In genomic region chrX:153460826-153461225, GRCh38 we compare ENCODE assay signal across 8 cellular contexts. TPM values are rescaled to one million over a fixed set of nuclear protein-coding genes. Genes with fewer than 3 reads are reported as not detected.
DNase-seq lines count a peak whose midpoint lies in the region; ATAC-seq and TF ChIP-seq lines count a peak whose summit lies in the region.

No MANE protein-coding gene starts in this region.

- H3K27ac Mint-ChIP-seq in T-helper 2 cell treated with Interferon-gamma antibody and Interleukin-4, amounts not matched to agents 5 μg/mL and 100 μg/mL, for 36 hours = no peak overlapping the region
- no peak overlapping the region for H3K27ac Mint-ChIP-seq in activated CD4-positive, alpha-beta memory T cell treated with anti-CD3 and anti-CD28 coated beads, Interleukin-2, amount 10 ng/mL, durations not matched to agents 7 days and 5 days
- no peak overlapping the region for H3K27ac Mint-ChIP-seq in stimulated activated memory B cell treated with anti-CD40 and anti-IgM and Interleukin-4, amounts not matched to agents 10 μg/mL and 1 μg/mL and 100 μg/mL, for 72 hours

- H2AK5ac ChIP-seq in trophoblast cell (ENCODE audit: low read length) = no peak overlapping the region

- CTCF ChIA-PET in activated CD4-positive, alpha-beta memory T cell treated with anti-CD3 and anti-CD28 coated beads, Interleukin-2, amount 10 ng/mL, durations not matched to agents 7 days and 5 days (lab: Charles Lee) = interaction anchor here (0.6 to 2.0 kb wide), 6 partner anchors 9 to 47 kb away, joined by 3 to 10 read pairs (median 4); partner anchors contain the start of gene HAUS7

- H3K18ac ChIP-seq in trophoblast cell (ENCODE audit: low read length) = peak overlapping the region; percentile 18

- no peaks in the 10 kb centered on the region for H4K20me1 ChIP-seq in fibroblast of lung (ENCODE audit: control insufficient read depth, extremely low read depth, insufficient read depth, low read length)

- no peak overlapping the region for H4K12ac ChIP-seq in trophoblast cell (ENCODE audit: low read depth, low read length)

- H3K36me3 Mint-ChIP-seq in T-helper 2 cell treated with Interferon-gamma antibody and Interleukin-4, amounts not matched to agents 5 μg/mL and 100 μg/mL, for 36 hours (ENCODE audit: low read depth) = peaks cover 8% of the 10 kb centered on the region
- peaks cover 9% of the 10 kb centered on the region for H3K36me3 Mint-ChIP-seq in activated CD4-positive, alpha-beta memory T cell treated with anti-CD3 and anti-CD28 coated beads, Interleukin-2, amount 10 ng/mL, durations not matched to agents 7 days and 5 days (ENCODE audit: low read depth)
- H3K36me3 Mint-ChIP-seq in stimulated activated memory B cell treated with anti-CD40 and anti-IgM and Interleukin-4, amounts not matched to agents 10 μg/mL and 1 μg/mL and 100 μg/mL, for 72 hours = peaks cover 30% of the 10 kb centered on the region

- TF ChIP-seq CTCF in fibroblast of lung (conservative IDR thresholded peaks at IDR 0.05 in 1 of 2, IDR thresholded peaks at IDR 0.05 in 1 of 2; ENCODE audit: low read depth in 1 of 2, low read length in 2 of 2) = peak; percentile 41 to 72

- no peak overlapping the region for H4K91ac ChIP-seq in trophoblast cell (ENCODE audit: low read depth, low read length)

- no peaks in the 10 kb centered on the region for H3K27me3 ChIP-seq in fibroblast of lung (ENCODE audit: control insufficient read depth, insufficient read depth, low read length)
- no peaks in the 10 kb centered on the region for H3K27me3 ChIP-seq in trophoblast cell (ENCODE audit: insufficient read depth, low read length)

- peak overlapping the region; percentile 36 for H2BK120ac ChIP-seq in trophoblast cell (ENCODE audit: insufficient read depth, low read length, poor library complexity)

- H3K9me3 ChIP-seq in fibroblast of lung (ENCODE audit: control insufficient read depth, insufficient read depth, low read depth, low read length) = no peaks in the 10 kb centered on the region
- H3K9me3 ChIP-seq in trophoblast cell (ENCODE audit: insufficient read depth, low read depth, low read length) = no peaks in the 10 kb centered on the region

- H3K27ac ChIP-seq in fibroblast of lung (ENCODE audit: insufficient read depth, low read length) (no peak overlapping the region), trophoblast cell (ENCODE audit: low read depth, low read length) (peak overlapping the region; percentile 38)

- H3K27me3 Mint-ChIP-seq in T-helper 2 cell treated with Interferon-gamma antibody and Interleukin-4, amounts not matched to agents 5 μg/mL and 100 μg/mL, for 36 hours (ENCODE audit: low read depth) = no peaks in the 10 kb centered on the region
- no peaks in the 10 kb centered on the region for H3K27me3 Mint-ChIP-seq in activated CD4-positive, alpha-beta memory T cell treated with anti-CD3 and anti-CD28 coated beads, Interleukin-2, amount 10 ng/mL, durations not matched to agents 7 days and 5 days
- H3K27me3 Mint-ChIP-seq in stimulated activated memory B cell treated with anti-CD40 and anti-IgM and Interleukin-4, amounts not matched to agents 10 μg/mL and 1 μg/mL and 100 μg/mL, for 72 hours = no peaks in the 10 kb centered on the region

- ATAC-seq in stimulated activated memory B cell treated with anti-CD40 and anti-IgM and Interleukin-4, amounts not matched to agents 10 μg/mL and 1 μg/mL and 100 μg/mL, for 72 hours = no peak
- ATAC-seq in GM21423 (IDR thresholded peaks at IDR 0.05; ENCODE audit: unreplicated experiment) = no peak

- H3K14ac ChIP-seq in trophoblast cell (ENCODE audit: low read length) = no peak overlapping the region

- no peaks in the 10 kb centered on the region for H3K4me1 ChIP-seq in fibroblast of lung (ENCODE audit: control insufficient read depth, extremely low read depth, insufficient read depth, low read length)
- H3K4me1 ChIP-seq in trophoblast cell (ENCODE audit: control insufficient read depth in 1 of 2, insufficient read depth in 2 of 2, low read length in 2 of 2) = peaks cover 6 to 8% of the 10 kb centered on the region in 2 experiments

- H3K4ac ChIP-seq in trophoblast cell (ENCODE audit: low read depth, low read length) = no peak overlapping the region

- peaks cover 7% of the 10 kb centered on the region for H3K79me1 ChIP-seq in trophoblast cell (ENCODE audit: low read length)

- peak overlapping the region; percentile 83 for H2BK12ac ChIP-seq in trophoblast cell (ENCODE audit: low read length)

- H3K79me2 ChIP-seq in fibroblast of lung (ENCODE audit: control insufficient read depth, insufficient read depth, low read length) = no peaks in the 10 kb centered on the region
- no peaks in the 10 kb centered on the region for H3K79me2 ChIP-seq in trophoblast cell (ENCODE audit: control insufficient read depth, insufficient read depth, low read length, poor library complexity)

- no peak overlapping the region for H3K4me3 ChIP-seq in fibroblast of lung (replicated peaks in 1 of 4; ENCODE audit: control extremely low read depth in 1 of 4, insufficient read depth in 1 of 4, low read depth in 3 of 4, low read length in 4 of 4)
- H3K4me3 ChIP-seq in trophoblast cell (ENCODE audit: low read depth, low read length) = no peak overlapping the region

- H3K4me2 ChIP-seq in fibroblast of lung (ENCODE audit: extremely low read depth, insufficient read depth, low read length) = no peak overlapping the region
- H3K4me2 ChIP-seq in trophoblast cell (ENCODE audit: low read length) = no peak overlapping the region

- no peak overlapping the region for H3K9ac ChIP-seq in fibroblast of lung (ENCODE audit: insufficient read depth, low read length)
- no peak overlapping the region for H3K9ac ChIP-seq in trophoblast cell (ENCODE audit: low read length)

- WGBS in trophoblast cell (ENCODE audit: extremely low coverage, insufficient coverage, insufficient read length) = no CpG with 5 or more reads among the region's 7 CpGs

- H2BK5ac ChIP-seq in trophoblast cell (ENCODE audit: low read depth, low read length, poor library complexity) = peak overlapping the region; percentile 64

- POLR2A ChIA-PET in activated CD4-positive, alpha-beta memory T cell treated with anti-CD3 and anti-CD28 coated beads, Interleukin-2, amount 10 ng/mL, durations not matched to agents 7 days and 5 days (lab: Charles Lee) = no interaction called here

- peak overlapping the region; percentile 43 for H4K8ac ChIP-seq in trophoblast cell (ENCODE audit: low read depth, low read length)

- no peak overlapping the region for H3K4me3 Mint-ChIP-seq in T-helper 2 cell treated with Interferon-gamma antibody and Interleukin-4, amounts not matched to agents 5 μg/mL and 100 μg/mL, for 36 hours
- no peak overlapping the region for H3K4me3 Mint-ChIP-seq in activated CD4-positive, alpha-beta memory T cell treated with anti-CD3 and anti-CD28 coated beads, Interleukin-2, amount 10 ng/mL, durations not matched to agents 7 days and 5 days
- no peak overlapping the region for H3K4me3 Mint-ChIP-seq in stimulated activated memory B cell treated with anti-CD40 and anti-IgM and Interleukin-4, amounts not matched to agents 10 μg/mL and 1 μg/mL and 100 μg/mL, for 72 hours

- H3K36me3 ChIP-seq in fibroblast of lung (ENCODE audit: control insufficient read depth, insufficient read depth, low read length) = peaks cover 1% of the 10 kb centered on the region
- H3K36me3 ChIP-seq in trophoblast cell (ENCODE audit: control insufficient read depth in 1 of 2, insufficient read depth in 2 of 2, low read length in 2 of 2) = peaks cover 16 to 19% of the 10 kb centered on the region in 2 experiments

- no peak overlapping the region for H3K23ac ChIP-seq in trophoblast cell (ENCODE audit: low read length)

- H3K9me3 Mint-ChIP-seq in T-helper 2 cell treated with Interferon-gamma antibody and Interleukin-4, amounts not matched to agents 5 μg/mL and 100 μg/mL, for 36 hours = no peaks in the 10 kb centered on the region
- H3K9me3 Mint-ChIP-seq in activated CD4-positive, alpha-beta memory T cell treated with anti-CD3 and anti-CD28 coated beads, Interleukin-2, amount 10 ng/mL, durations not matched to agents 7 days and 5 days = no peaks in the 10 kb centered on the region
- no peaks in the 10 kb centered on the region for H3K9me3 Mint-ChIP-seq in stimulated activated memory B cell treated with anti-CD40 and anti-IgM and Interleukin-4, amounts not matched to agents 10 μg/mL and 1 μg/mL and 100 μg/mL, for 72 hours

- H3K4me1 Mint-ChIP-seq in T-helper 2 cell treated with Interferon-gamma antibody and Interleukin-4, amounts not matched to agents 5 μg/mL and 100 μg/mL, for 36 hours (ENCODE audit: low read depth) = no peaks in the 10 kb centered on the region
- H3K4me1 Mint-ChIP-seq in activated CD4-positive, alpha-beta memory T cell treated with anti-CD3 and anti-CD28 coated beads, Interleukin-2, amount 10 ng/mL, durations not matched to agents 7 days and 5 days = no peaks in the 10 kb centered on the region
- H3K4me1 Mint-ChIP-seq in stimulated activated memory B cell treated with anti-CD40 and anti-IgM and Interleukin-4, amounts not matched to agents 10 μg/mL and 1 μg/mL and 100 μg/mL, for 72 hours = peaks cover 5% of the 10 kb centered on the region

- H2AFZ ChIP-seq in fibroblast of lung (ENCODE audit: low read length) = no peak overlapping the region
- H2AFZ ChIP-seq in trophoblast cell (ENCODE audit: insufficient read depth, low read length, poor library complexity) = no peak overlapping the region

- DNase-seq in T-helper 2 cell (peak in 4 of 5 experiments; percentile 9 to 49 (median 12)), NCI-H146 (lab: John Stamatoyannopoulos, UW) (peak; percentile 34), fibroblast of lung (ENCODE audit: low read depth in 2 of 2) (peak; percentile 40 to 48), trophoblast cell (peak in 1 of 2 donors; percentile 64)
- DNase-seq in T-helper 2 cell treated with Interferon-gamma antibody and Interleukin-4, amounts not matched to agents 5 μg/mL and 100 μg/mL, for 36 hours (ENCODE audit: low spot score) = no peak
- DNase-seq in activated CD4-positive, alpha-beta memory T cell treated with anti-CD3 and anti-CD28 coated beads, Interleukin-2, amount 10 ng/mL, durations not matched to agents 7 days and 5 days = peak; percentile 45

RNA-seq across cellular contexts. Expression of gene HAUS7, which starts 9.6 kb away (rescaled TPM):
- total RNA-seq in activated CD4-positive, alpha-beta memory T cell treated with anti-CD3 and anti-CD28 coated beads, Interleukin-2, amount 10 ng/mL, durations not matched to agents 7 days and 5 days = 10 to 100 TPM; 33.8 to 40.5 TPM
- 7.3 and 10.5 TPM in 2 replicates for total RNA-seq in fibroblast of lung
- polyA plus RNA-seq in fibroblast of lung = 10.4 and 17.1 TPM in 2 replicates
- 19.7 and 34.0 TPM in 2 replicates for polyA plus RNA-seq in fibroblast of lung (2012)
- polyA minus RNA-seq in fibroblast of lung (ENCODE audit: low replicate concordance) = 17.3 and 27.3 TPM in 2 replicates
- 20.9 and 21.1 TPM in 2 replicates for polyA plus RNA-seq in trophoblast cell (2013)

RNA-seq across cellular contexts. Expression of gene TREX2, which starts 15.0 kb away (rescaled TPM):
- 1 to 10 TPM; 1.1 to 1.8 TPM for total RNA-seq in activated CD4-positive, alpha-beta memory T cell treated with anti-CD3 and anti-CD28 coated beads, Interleukin-2, amount 10 ng/mL, durations not matched to agents 7 days and 5 days
- 1.8 and 3.1 TPM in 2 replicates for total RNA-seq in fibroblast of lung
- polyA plus RNA-seq in fibroblast of lung = 0.08 TPM in 1 of 2 replicates, not detected in the other
- polyA plus RNA-seq in fibroblast of lung (2012) = 0.14 TPM in 2 replicates
- 0.98 TPM in 1 of 2 replicates, not detected in the other for polyA minus RNA-seq in fibroblast of lung (ENCODE audit: low replicate concordance)
- 0.12 and 0.18 TPM in 2 replicates for polyA plus RNA-seq in trophoblast cell (2013)

RNA-seq across cellular contexts. Expression of gene BGN, which starts 34.0 kb away (rescaled TPM):
- total RNA-seq in activated CD4-positive, alpha-beta memory T cell treated with anti-CD3 and anti-CD28 coated beads, Interleukin-2, amount 10 ng/mL, durations not matched to agents 7 days and 5 days = not detected
- total RNA-seq in fibroblast of lung = 10.1 and 18.7 TPM in 2 replicates
- polyA plus RNA-seq in fibroblast of lung = 21.4 and 61.7 TPM in 2 replicates
- 38.1 and 143 TPM in 2 replicates for polyA plus RNA-seq in fibroblast of lung (2012)
- 40.5 and 212 TPM in 2 replicates for polyA minus RNA-seq in fibroblast of lung (ENCODE audit: low replicate concordance)
- 47.2 and 52.2 TPM in 2 replicates for polyA plus RNA-seq in trophoblast cell (2013)

RNA-seq across cellular contexts. Expression of gene ZFP92, which starts 49.6 kb away (rescaled TPM):
- 1 to 10 TPM; 1.7 to 1.9 TPM for total RNA-seq in activated CD4-positive, alpha-beta memory T cell treated with anti-CD3 and anti-CD28 coated beads, Interleukin-2, amount 10 ng/mL, durations not matched to agents 7 days and 5 days
- total RNA-seq in fibroblast of lung = 0.17 and 0.26 TPM in 2 replicates
- polyA plus RNA-seq in fibroblast of lung = 0.06 and 0.09 TPM in 2 replicates
- 0.05 and 0.09 TPM in 2 replicates for polyA plus RNA-seq in fibroblast of lung (2012)
- 0.11 TPM in 1 of 2 replicates, not detected in the other for polyA minus RNA-seq in fibroblast of lung (ENCODE audit: low replicate concordance)
- 0.25 and 0.27 TPM in 2 replicates for polyA plus RNA-seq in trophoblast cell (2013)

RNA-seq across cellular contexts. Expression of gene ATP2B3, which starts 56.6 kb away (rescaled TPM):
- total RNA-seq in activated CD4-positive, alpha-beta memory T cell treated with anti-CD3 and anti-CD28 coated beads, Interleukin-2, amount 10 ng/mL, durations not matched to agents 7 days and 5 days = not detected
- not detected in 2 replicates for total RNA-seq in fibroblast of lung
- polyA plus RNA-seq in fibroblast of lung = not detected in 2 replicates
- not detected in 2 replicates for polyA plus RNA-seq in fibroblast of lung (2012)
- not detected in 2 replicates for polyA minus RNA-seq in fibroblast of lung (ENCODE audit: low replicate concordance)
- polyA plus RNA-seq in trophoblast cell (2013) = 2.6 and 2.8 TPM in 2 replicates

Comparison
In these comparisons a context has a peak if more than half of its experiments do, and no peak if none do; other contexts are left out.
1. RNA of gene BGN, which starts 34.0 kb away (total RNA-seq): 10.1 to 18.7 TPM in fibroblast of lung; not detected in activated CD4-positive, alpha-beta memory T cell treated with anti-CD3 and anti-CD28 coated beads, Interleukin-2, amount 10 ng/mL, durations not matched to agents 7 days and 5 days; every median in the first group is over 10 times any median in the second.